Comparison of ENCODE assay signal across 8 cellular contexts in the genomic region with DNA sequence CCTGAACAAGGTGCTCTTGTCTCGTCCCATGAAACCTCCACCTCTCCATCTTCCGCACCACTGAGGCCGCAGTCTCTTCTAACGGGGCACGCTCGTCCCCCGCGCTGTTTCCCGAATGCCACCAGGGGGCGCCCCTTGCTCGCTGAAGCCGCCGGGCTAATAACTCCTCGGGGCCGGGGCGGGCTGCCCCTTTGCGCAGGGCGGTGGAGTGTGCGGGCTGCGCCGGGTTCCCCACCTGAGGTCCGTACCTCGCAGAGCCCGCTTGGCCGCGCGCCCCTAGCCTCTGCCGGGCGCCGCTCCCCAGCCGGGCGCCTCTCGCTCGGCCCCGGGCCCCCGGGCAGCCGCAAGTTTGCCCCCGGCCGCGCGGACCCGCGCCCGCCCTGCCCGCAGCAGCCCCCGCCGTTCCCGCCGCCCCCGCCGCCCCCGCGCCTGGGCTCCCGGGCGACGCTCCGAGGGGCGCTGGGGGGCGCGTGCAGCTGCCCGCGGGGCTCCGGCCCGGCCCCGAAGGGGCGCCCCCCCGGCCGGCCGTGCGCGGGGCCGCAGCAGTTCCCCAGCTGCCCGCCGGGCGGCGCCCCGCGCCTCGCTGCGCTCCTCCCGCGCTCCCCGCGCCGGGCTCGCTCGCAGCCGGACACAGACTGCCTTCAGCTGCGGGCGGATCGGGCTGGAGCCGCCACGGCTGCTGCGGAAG. TPM values are rescaled to one million over a fixed set of nuclear protein-coding genes. Genes with fewer than 3 reads are reported as not detected.
DNase-seq lines count a peak whose midpoint lies in the region; ATAC-seq and TF ChIP-seq lines count a peak whose summit lies in the region.

A gene with protein sequence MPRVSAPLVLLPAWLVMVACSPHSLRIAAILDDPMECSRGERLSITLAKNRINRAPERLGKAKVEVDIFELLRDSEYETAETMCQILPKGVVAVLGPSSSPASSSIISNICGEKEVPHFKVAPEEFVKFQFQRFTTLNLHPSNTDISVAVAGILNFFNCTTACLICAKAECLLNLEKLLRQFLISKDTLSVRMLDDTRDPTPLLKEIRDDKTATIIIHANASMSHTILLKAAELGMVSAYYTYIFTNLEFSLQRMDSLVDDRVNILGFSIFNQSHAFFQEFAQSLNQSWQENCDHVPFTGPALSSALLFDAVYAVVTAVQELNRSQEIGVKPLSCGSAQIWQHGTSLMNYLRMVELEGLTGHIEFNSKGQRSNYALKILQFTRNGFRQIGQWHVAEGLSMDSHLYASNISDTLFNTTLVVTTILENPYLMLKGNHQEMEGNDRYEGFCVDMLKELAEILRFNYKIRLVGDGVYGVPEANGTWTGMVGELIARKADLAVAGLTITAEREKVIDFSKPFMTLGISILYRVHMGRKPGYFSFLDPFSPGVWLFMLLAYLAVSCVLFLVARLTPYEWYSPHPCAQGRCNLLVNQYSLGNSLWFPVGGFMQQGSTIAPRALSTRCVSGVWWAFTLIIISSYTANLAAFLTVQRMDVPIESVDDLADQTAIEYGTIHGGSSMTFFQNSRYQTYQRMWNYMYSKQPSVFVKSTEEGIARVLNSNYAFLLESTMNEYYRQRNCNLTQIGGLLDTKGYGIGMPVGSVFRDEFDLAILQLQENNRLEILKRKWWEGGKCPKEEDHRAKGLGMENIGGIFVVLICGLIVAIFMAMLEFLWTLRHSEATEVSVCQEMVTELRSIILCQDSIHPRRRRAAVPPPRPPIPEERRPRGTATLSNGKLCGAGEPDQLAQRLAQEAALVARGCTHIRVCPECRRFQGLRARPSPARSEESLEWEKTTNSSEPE (plus strand): TSS at position 633 of the 688 bp plus-strand sequence. CDS start 148,571 bp downstream, outside the sequence.

- H3K27me3 Mint-ChIP-seq in Calu3 (ENCODE audit: unreplicated experiment) = peaks cover 94% of the 10 kb centered on the region
- H3K27me3 Mint-ChIP-seq in activated T-cell treated with anti-CD3 and anti-CD28 coated beads, Interleukin-2, amount 50 U/mL, for 4 hours (ENCODE audit: low read depth) = peaks cover 81% of the 10 kb centered on the region
- H3K27me3 Mint-ChIP-seq in nephron (ENCODE audit: low read depth) = peaks cover 49% of the 10 kb centered on the region
- H3K27me3 Mint-ChIP-seq in stimulated activated naive B cell treated with anti-CD40 and anti-IgM and Interleukin-4, amounts not matched to agents 10 μg/mL and 1 μg/mL and 100 μg/mL, for 72 hours = peaks cover 79 to 90% of the 10 kb centered on the region in 2 donors

- H3K27me3 ChIP-seq in PC-9 (ENCODE audit: insufficient read depth, low read depth) = peaks cover 72% of the 10 kb centered on the region
- peaks cover 3% of the 10 kb centered on the region for H3K27me3 ChIP-seq in fibroblast of lung (ENCODE audit: control insufficient read depth, insufficient read depth, low read length)

- H3K27ac Mint-ChIP-seq in Calu3 (ENCODE audit: unreplicated experiment) (no peak within 1 kb of the TSS), nephron (peak within 1 kb of the TSS in 1 of 3 experiments; percentile 14)
- H3K27ac Mint-ChIP-seq in stimulated activated naive B cell treated with anti-CD40 and anti-IgM and Interleukin-4, amounts not matched to agents 10 μg/mL and 1 μg/mL and 100 μg/mL, for 72 hours = no peak within 1 kb of the TSS

- H3K9me3 Mint-ChIP-seq in Calu3 (ENCODE audit: low read depth, unreplicated experiment) = no peaks in the 10 kb centered on the region
- no peaks in the 10 kb centered on the region for H3K9me3 Mint-ChIP-seq in activated T-cell treated with anti-CD3 and anti-CD28 coated beads, Interleukin-2, amount 50 U/mL, for 4 hours
- no peaks in the 10 kb centered on the region for H3K9me3 Mint-ChIP-seq in nephron
- H3K9me3 Mint-ChIP-seq in stimulated activated naive B cell treated with anti-CD40 and anti-IgM and Interleukin-4, amounts not matched to agents 10 μg/mL and 1 μg/mL and 100 μg/mL, for 72 hours = no peaks in the 10 kb centered on the region

- H3K79me2 ChIP-seq in PC-9 (ENCODE audit: low read depth) (no peaks in the 10 kb centered on the region), fibroblast of lung (ENCODE audit: control insufficient read depth, insufficient read depth, low read length) (no peaks in the 10 kb centered on the region)

- BruUV-seq in Calu3 (replicated peaks; lab: Mats Ljungman, UMichigan) (no TSS peak), PC-9 (replicated peaks; lab: Mats Ljungman, UMichigan) (no TSS peak)

- peak within 1 kb of the TSS; percentile 64; the same call in 1 of the 2 replicates for H3K4me2 ChIP-seq in PC-9
- no peak within 1 kb of the TSS for H3K4me2 ChIP-seq in fibroblast of lung (ENCODE audit: extremely low read depth, insufficient read depth, low read length)

- no peaks in the 10 kb centered on the region for H3K36me3 Mint-ChIP-seq in Calu3 (ENCODE audit: insufficient read depth, unreplicated experiment)
- H3K36me3 Mint-ChIP-seq in activated T-cell treated with anti-CD3 and anti-CD28 coated beads, Interleukin-2, amount 50 U/mL, for 4 hours (ENCODE audit: insufficient read depth) = no peaks in the 10 kb centered on the region
- H3K36me3 Mint-ChIP-seq in nephron (ENCODE audit: low read depth) = no peaks in the 10 kb centered on the region
- H3K36me3 Mint-ChIP-seq in stimulated activated naive B cell treated with anti-CD40 and anti-IgM and Interleukin-4, amounts not matched to agents 10 μg/mL and 1 μg/mL and 100 μg/mL, for 72 hours = no peaks in the 10 kb centered on the region

- H3K36me3 ChIP-seq in PC-9 (ENCODE audit: low read depth) (no peaks in the 10 kb centered on the region), fibroblast of lung (ENCODE audit: control insufficient read depth, insufficient read depth, low read length) (no peaks in the 10 kb centered on the region)

- CTCF ChIA-PET in Calu3 (lab: Charles Lee) (interaction anchor here (2.0 kb wide), 1 partner anchor 173 kb away, joined by 20 read pairs; no protein-coding TSS in a partner anchor), PC-9 (lab: Charles Lee) (interaction anchor here (0.7 kb wide), 2 partner anchors 121 to 174 kb away, joined by 5 to 15 read pairs; no protein-coding TSS in a partner anchor)

- H2AFZ ChIP-seq in PC-9 = no peak within 1 kb of the TSS
- H2AFZ ChIP-seq in fibroblast of lung (ENCODE audit: low read length) = peak within 1 kb of the TSS; percentile 26

- no peaks in the 10 kb centered on the region for H3F3A ChIP-seq in PC-9 (ENCODE audit: insufficient read depth, low read depth)

- intact Hi-C loops in Calu3 (cut with micrococcal nuclease; ENCODE audit: unreplicated experiment) (loop anchor here (1.0 to 5.0 kb wide), 4 partner anchors 174 to 686 kb away; no protein-coding TSS in a partner anchor), PC-9 (cut with micrococcal nuclease; ENCODE audit: unreplicated experiment) (loop anchor here (1.0 to 10.0 kb wide), 7 partner anchors 174 to 1081 kb away; no protein-coding TSS in a partner anchor)

- H3K9me3 ChIP-seq in PC-9 (ENCODE audit: insufficient read depth, low read depth) (no peaks in the 10 kb centered on the region), fibroblast of lung (ENCODE audit: control insufficient read depth, insufficient read depth, low read depth, low read length) (no peaks in the 10 kb centered on the region)

- H3K4me3 Mint-ChIP-seq in Calu3 (ENCODE audit: low read depth, unreplicated experiment) = peak within 1 kb of the TSS; percentile 22
- peak within 1 kb of the TSS; percentile 27 for H3K4me3 Mint-ChIP-seq in activated T-cell treated with anti-CD3 and anti-CD28 coated beads, Interleukin-2, amount 50 U/mL, for 4 hours
- H3K4me3 Mint-ChIP-seq in nephron = peak within 1 kb of the TSS; percentile 75 to 79 (median 75)
- peak within 1 kb of the TSS; percentile 55 to 62 for H3K4me3 Mint-ChIP-seq in stimulated activated naive B cell treated with anti-CD40 and anti-IgM and Interleukin-4, amounts not matched to agents 10 μg/mL and 1 μg/mL and 100 μg/mL, for 72 hours

- POLR2A ChIA-PET in PC-9 (lab: Charles Lee; ENCODE audit: unreplicated experiment) = no interaction called here

- H3K4me1 ChIP-seq in PC-9 (replicated peaks; ENCODE audit: insufficient read depth) (no peaks in the 10 kb centered on the region), fibroblast of lung (ENCODE audit: control insufficient read depth, extremely low read depth, insufficient read depth, low read length) (no peaks in the 10 kb centered on the region)

- peak within 1 kb of the TSS; percentile 32 for H3K9ac ChIP-seq in fibroblast of lung (ENCODE audit: insufficient read depth, low read length)

- H3K9me2 ChIP-seq in PC-9 (ENCODE audit: insufficient read depth) = no peaks in the 10 kb centered on the region

- TF ChIP-seq CTCF in Calu3 (IDR thresholded peaks at IDR 0.05; ENCODE audit: unreplicated experiment) (peak; percentile 72), PC-9 (conservative IDR thresholded peaks at IDR 0.05) (peak; percentile 97), fibroblast of lung (conservative IDR thresholded peaks at IDR 0.05 in 1 of 2, IDR thresholded peaks at IDR 0.05 in 1 of 2; ENCODE audit: low read depth in 1 of 2, low read length in 2 of 2) (peak; percentile 79 to 91), nephron (IDR thresholded peaks at IDR 0.05; ENCODE audit: unreplicated experiment in 3 of 3) (peak; percentile 92 to 95 (median 93))

- H3K27ac ChIP-seq in PC-9 (no peak within 1 kb of the TSS), fibroblast of lung (ENCODE audit: insufficient read depth, low read length) (no peak within 1 kb of the TSS)

- H4K20me1 ChIP-seq in PC-9 (ENCODE audit: insufficient read depth) (no peaks in the 10 kb centered on the region; the same call in 1 of the 2 replicates), fibroblast of lung (ENCODE audit: control insufficient read depth, extremely low read depth, insufficient read depth, low read length) (peaks cover 2% of the 10 kb centered on the region)

- ATAC-seq in GM21447 (IDR thresholded peaks at IDR 0.05; ENCODE audit: unreplicated experiment) = peak; percentile 86
- ATAC-seq in activated T-cell treated with anti-CD3 and anti-CD28 coated beads, Interleukin-2, amount 50 U/mL, for 4 hours = peak; percentile 87 to 95
- ATAC-seq in stimulated activated naive B cell treated with anti-CD40 and anti-IgM and Interleukin-4, amounts not matched to agents 10 μg/mL and 1 μg/mL and 100 μg/mL, for 72 hours (replicated peaks) = peak; percentile 94 to 95

- peak within 1 kb of the TSS; percentile 44; the same call in 1 of the 2 replicates for H3K4me3 ChIP-seq in PC-9
- peak within 1 kb of the TSS in 3 of 4 experiments; percentile 25 to 48 (median 33) for H3K4me3 ChIP-seq in fibroblast of lung (replicated peaks in 1 of 4; ENCODE audit: control extremely low read depth in 1 of 4, insufficient read depth in 1 of 4, low read depth in 3 of 4, low read length in 4 of 4)

- H3K4me1 Mint-ChIP-seq in Calu3 (ENCODE audit: low read depth, unreplicated experiment) (no peaks in the 10 kb centered on the region), nephron (peaks cover 3% of the 10 kb centered on the region)
- H3K4me1 Mint-ChIP-seq in activated T-cell treated with anti-CD3 and anti-CD28 coated beads, Interleukin-2, amount 50 U/mL, for 4 hours (ENCODE audit: low read depth) = no peaks in the 10 kb centered on the region
- peaks cover 2 to 9% of the 10 kb centered on the region in 2 donors for H3K4me1 Mint-ChIP-seq in stimulated activated naive B cell treated with anti-CD40 and anti-IgM and Interleukin-4, amounts not matched to agents 10 μg/mL and 1 μg/mL and 100 μg/mL, for 72 hours

- DNase-seq in Calu3 (peak; percentile 84), HuH-7 (ENCODE audit: low spot score) (peak; percentile 89), PC-9 (peak; percentile 56 to 74), fibroblast of lung (ENCODE audit: low read depth in 2 of 2) (peak; percentile 50 to 70)
- DNase-seq in activated T-cell treated with anti-CD3 and anti-CD28 coated beads, Interleukin-2, amount 50 U/mL, for 4 hours = peak; percentile 66
- DNase-seq in stimulated activated naive B cell treated with anti-CD40 and anti-IgM and Interleukin-4, amounts not matched to agents 10 μg/mL and 1 μg/mL and 100 μg/mL, for 72 hours = peak; percentile 76

RNA-seq across cellular contexts. Expression of the gene that starts here (rescaled TPM):
- total RNA-seq in Calu3 (2022) = 0.12 TPM in 1 of 2 replicates, not detected in the other
- not detected in 2 replicates for total RNA-seq in PC-9 (2021)
- under 1 TPM; 0.05 to 0.30 (median 0.11) TPM for total RNA-seq in activated T-cell treated with anti-CD3 and anti-CD28 coated beads, Interleukin-2, amount 50 U/mL, for 4 hours
- 0.17 and 0.77 TPM in 2 replicates for total RNA-seq in fibroblast of lung
- 0.33 and 1.5 TPM in 2 replicates for polyA plus RNA-seq in fibroblast of lung
- 0.48 and 1.6 TPM in 2 replicates for polyA plus RNA-seq in fibroblast of lung (2012)
- polyA minus RNA-seq in fibroblast of lung (ENCODE audit: low replicate concordance) = 0.82 and 2.8 TPM in 2 replicates

Comparison
In these comparisons a context has a peak if more than half of its experiments do, and no peak if none do; other contexts are left out.
1. Peak in DNase-seq in Calu3; RNA of the gene not detected or under 1 TPM.
2. Peak in DNase-seq, H3K4me3 ChIP-seq and H3K4me2 ChIP-seq in PC-9; RNA of the gene not detected or under 1 TPM.
3. Peak in DNase-seq and ATAC-seq in activated T-cell treated with anti-CD3 and anti-CD28 coated beads, Interleukin-2, amount 50 U/mL, for 4 hours; RNA of the gene not detected or under 1 TPM.
4. H3K4me3 Mint-ChIP-seq: peak in every context shown above with its lines; median percentile 75 in nephron; 58 in stimulated activated naive B cell treated with anti-CD40 and anti-IgM and Interleukin-4, amounts not matched to agents 10 μg/mL and 1 μg/mL and 100 μg/mL, for 72 hours; 27 in activated T-cell treated with anti-CD3 and anti-CD28 coated beads, Interleukin-2, amount 50 U/mL, for 4 hours; 22 in Calu3.